ENCODE assay signal across 25 cellular contexts in genomic region chr7:79973455-79973854, GRCh38.
"Had no signal": no experiment of that assay in that cellular context is flagged by ENCODE, and none has a peak within 500 bp of the region (broad histone marks: within the 10 kb centered on the region; RNA-seq: fewer than 3 reads in every experiment).

No MANE protein-coding gene starts in this region.

- H3K4me3 ChIP-seq: coronary artery, dorsolateral prefrontal cortex, esophagus squamous epithelium, gastrocnemius medialis, heart right ventricle, left lung, lower lobe of right lung, mucosa of descending colon had no signal

- H3K36me3 Mint-ChIP-seq: mesothelial cell of epicardium, naive B cell had no signal

- H3K27me3 ChIP-seq: dorsolateral prefrontal cortex, esophagus squamous epithelium, gastrocnemius medialis, heart right ventricle, left lung had no signal

- H3K4me1 Mint-ChIP-seq: mesothelial cell of epicardium, naive B cell had no signal

- H3K4me1 ChIP-seq: esophagus squamous epithelium, gastrocnemius medialis, heart right ventricle, left lung, lower lobe of right lung had no signal

- ATAC-seq: esophagus mucosa; gastrocnemius medialis; heart right ventricle; left cardiac atrium; left lung; left ventricle myocardium superior; lower lobe of right lung; mucosa of descending colon; naive thymus-derived CD8-positive, alpha-beta T cell had no signal

- H3K36me3 ChIP-seq: esophagus squamous epithelium, gastrocnemius medialis, heart right ventricle, left lung, lower lobe of right lung had no signal

- H3K27ac ChIP-seq: coronary artery, dorsolateral prefrontal cortex, epithelial cell of prostate, esophagus squamous epithelium, gastrocnemius medialis, heart right ventricle, left lung, lower lobe of right lung had no signal

- H3K27ac Mint-ChIP-seq: mesothelial cell of epicardium, naive B cell had no signal

- DNase-seq: dermis blood vessel endothelial cell; dorsolateral prefrontal cortex; effector CD4-positive, alpha-beta T cell; effector memory CD4-positive, alpha-beta T cell; erythroblast; esophagus squamous epithelium; foreskin fibroblast; foreskin melanocyte; gastrocnemius medialis; glutamatergic neuron; head of caudate nucleus; heart right ventricle; hippocampal formation; left cardiac atrium; left lung; left ventricle myocardium superior; lower lobe of right lung; mesenchymal stem cell; mucosa of descending colon; naive B cell; naive thymus-derived CD8-positive, alpha-beta T cell had no signal

- H3K4me3 Mint-ChIP-seq: mesothelial cell of epicardium; naive B cell; naive thymus-derived CD8-positive, alpha-beta T cell had no signal

- H3K27me3 Mint-ChIP-seq: naive B cell; naive thymus-derived CD8-positive, alpha-beta T cell had no signal

- H3K9me3 ChIP-seq: esophagus squamous epithelium, gastrocnemius medialis, lower lobe of right lung, mucosa of descending colon had no signal
